ENCODE assay signal across 1 cellular context in genomic region chr4:78476108-78476704, GRCh38.
TF ChIP-seq lines count a peak whose summit lies in the region.

No MANE protein-coding gene starts in this region.

TF ChIP-seq in SK-N-SH, 30 proteins besides CTCF, POLR2A, EP300 and RAD21 (continued from another document):
- TF ChIP-seq REST (IDR thresholded peaks at IDR 0.05; ENCODE audit: low read depth, low read length) = no peak
- TF ChIP-seq SMC3 (IDR thresholded peaks at IDR 0.05; ENCODE audit: low read depth, low read length) = no peak
- no peak for TF ChIP-seq CHD2 (IDR thresholded peaks at IDR 0.05; ENCODE audit: low read length, partially characterized antibody)
- no peak for TF ChIP-seq NFIC (IDR thresholded peaks at IDR 0.05; ENCODE audit: borderline replicate concordance)
- TF ChIP-seq RCOR1 (IDR thresholded peaks at IDR 0.05; ENCODE audit: low read length) = no peak
